In genomic region chr20:14919473-14920157, GRCh38 we compare ENCODE assay signal across 8 cellular contexts.
DNase-seq lines count a peak whose midpoint lies in the region; ATAC-seq and TF ChIP-seq lines count a peak whose summit lies in the region.

No MANE protein-coding gene starts in this region.

- intact Hi-C loops in activated T-helper 1 cell treated with anti-CD3 and anti-CD28 coated beads, Interleukin-12 subunit alpha, Interleukin-12 subunit beta, Interleukin-2, Interleukin-4 antibody, amounts not matched to agents 30 ng/mL and 10 ng/mL and 1 ng/mL, durations not matched to agents 14 hours and 24 hours and 36 hours (cut with micrococcal nuclease): no loop called here

- TF ChIP-seq EP300 in Ishikawa (IDR thresholded peaks at IDR 0.05; ENCODE audit: borderline replicate concordance): no peak

- no peak overlapping the region for H3K27ac Mint-ChIP-seq in activated CD4-positive, alpha-beta T cell treated with anti-CD3 and anti-CD28 coated beads, Interleukin-2, amount 10 ng/mL, durations not matched to agents 7 days and 5 days
- no peak overlapping the region for H3K27ac Mint-ChIP-seq in activated T-helper 1 cell treated with anti-CD3 and anti-CD28 coated beads, Interleukin-12 subunit alpha, Interleukin-12 subunit beta, Interleukin-2, Interleukin-4 antibody, amounts not matched to agents 30 ng/mL and 10 ng/mL and 1 ng/mL, durations not matched to agents 14 hours and 24 hours and 36 hours

- CTCF ChIA-PET in activated CD4-positive, alpha-beta T cell treated with anti-CD3 and anti-CD28 coated beads, Interleukin-2, amount 10 ng/mL, durations not matched to agents 7 days and 5 days (lab: Charles Lee): no interaction called here

- H3K4me1 Mint-ChIP-seq in activated CD4-positive, alpha-beta T cell treated with anti-CD3 and anti-CD28 coated beads, Interleukin-2, amount 10 ng/mL, durations not matched to agents 7 days and 5 days: no peaks in the 10 kb centered on the region
- no peaks in the 10 kb centered on the region for H3K4me1 Mint-ChIP-seq in activated T-helper 1 cell treated with anti-CD3 and anti-CD28 coated beads, Interleukin-12 subunit alpha, Interleukin-12 subunit beta, Interleukin-2, Interleukin-4 antibody, amounts not matched to agents 30 ng/mL and 10 ng/mL and 1 ng/mL, durations not matched to agents 14 hours and 24 hours and 36 hours (ENCODE audit: low read depth)

- H3K9me3 ChIP-seq in iPS-15b (ENCODE audit: control insufficient read depth, insufficient read depth, low read length) (no peaks in the 10 kb centered on the region), skeletal muscle tissue (ENCODE audit: control insufficient read depth in 3 of 3, low read length in 3 of 3) (no peaks in the 10 kb centered on the region)

- ATAC-seq in HG02610 (IDR thresholded peaks at IDR 0.05; ENCODE audit: unreplicated experiment): no peak
- ATAC-seq in HG02678 (IDR thresholded peaks at IDR 0.05; ENCODE audit: unreplicated experiment): no peak

- H3K9ac ChIP-seq in iPS-15b (ENCODE audit: low read depth, low read length) (no peak overlapping the region), skeletal muscle tissue (ENCODE audit: low read depth in 1 of 3, low read length in 3 of 3) (no peak overlapping the region)

- TF ChIP-seq RAD21 in Ishikawa (IDR thresholded peaks at IDR 0.05; ENCODE audit: low read depth): no peak

- H3K36me3 Mint-ChIP-seq in activated CD4-positive, alpha-beta T cell treated with anti-CD3 and anti-CD28 coated beads, Interleukin-2, amount 10 ng/mL, durations not matched to agents 7 days and 5 days (ENCODE audit: low read depth): no peaks in the 10 kb centered on the region
- no peaks in the 10 kb centered on the region for H3K36me3 Mint-ChIP-seq in activated T-helper 1 cell treated with anti-CD3 and anti-CD28 coated beads, Interleukin-12 subunit alpha, Interleukin-12 subunit beta, Interleukin-2, Interleukin-4 antibody, amounts not matched to agents 30 ng/mL and 10 ng/mL and 1 ng/mL, durations not matched to agents 14 hours and 24 hours and 36 hours (ENCODE audit: low read depth)

- H3K27ac ChIP-seq in skeletal muscle tissue (ENCODE audit: low read depth, low read length): peak overlapping the region; percentile 8

- DNase-seq in SW480 (ENCODE audit: low spot score): peak; percentile 18
- no peak for DNase-seq in activated CD4-positive, alpha-beta T cell treated with anti-CD3 and anti-CD28 coated beads, Interleukin-2, amount 10 ng/mL, durations not matched to agents 7 days and 5 days
- DNase-seq in activated T-helper 1 cell treated with anti-CD3 and anti-CD28 coated beads, Interleukin-12 subunit alpha, Interleukin-12 subunit beta, Interleukin-2, Interleukin-4 antibody, amounts not matched to agents 30 ng/mL and 10 ng/mL and 1 ng/mL, durations not matched to agents 14 hours and 24 hours and 36 hours (ENCODE audit: low spot score): no peak

- no peaks in the 10 kb centered on the region for H3K9me3 Mint-ChIP-seq in activated CD4-positive, alpha-beta T cell treated with anti-CD3 and anti-CD28 coated beads, Interleukin-2, amount 10 ng/mL, durations not matched to agents 7 days and 5 days
- peaks cover 14% of the 10 kb centered on the region for H3K9me3 Mint-ChIP-seq in activated T-helper 1 cell treated with anti-CD3 and anti-CD28 coated beads, Interleukin-12 subunit alpha, Interleukin-12 subunit beta, Interleukin-2, Interleukin-4 antibody, amounts not matched to agents 30 ng/mL and 10 ng/mL and 1 ng/mL, durations not matched to agents 14 hours and 24 hours and 36 hours

- POLR2A ChIA-PET in activated CD4-positive, alpha-beta T cell treated with anti-CD3 and anti-CD28 coated beads, Interleukin-2, amount 10 ng/mL, durations not matched to agents 7 days and 5 days (lab: Charles Lee): no interaction called here

- no peaks in the 10 kb centered on the region for H3K27me3 Mint-ChIP-seq in activated CD4-positive, alpha-beta T cell treated with anti-CD3 and anti-CD28 coated beads, Interleukin-2, amount 10 ng/mL, durations not matched to agents 7 days and 5 days
- no peaks in the 10 kb centered on the region for H3K27me3 Mint-ChIP-seq in activated T-helper 1 cell treated with anti-CD3 and anti-CD28 coated beads, Interleukin-12 subunit alpha, Interleukin-12 subunit beta, Interleukin-2, Interleukin-4 antibody, amounts not matched to agents 30 ng/mL and 10 ng/mL and 1 ng/mL, durations not matched to agents 14 hours and 24 hours and 36 hours (ENCODE audit: insufficient read depth)

- no peak overlapping the region for H3K4me3 Mint-ChIP-seq in activated CD4-positive, alpha-beta T cell treated with anti-CD3 and anti-CD28 coated beads, Interleukin-2, amount 10 ng/mL, durations not matched to agents 7 days and 5 days
- no peak overlapping the region for H3K4me3 Mint-ChIP-seq in activated T-helper 1 cell treated with anti-CD3 and anti-CD28 coated beads, Interleukin-12 subunit alpha, Interleukin-12 subunit beta, Interleukin-2, Interleukin-4 antibody, amounts not matched to agents 30 ng/mL and 10 ng/mL and 1 ng/mL, durations not matched to agents 14 hours and 24 hours and 36 hours

- H3K27me3 ChIP-seq in iPS-15b (ENCODE audit: control insufficient read depth, insufficient read depth, low read length): no peaks in the 10 kb centered on the region
- no peaks in the 10 kb centered on the region for H3K27me3 ChIP-seq in skeletal muscle tissue (ENCODE audit: control insufficient read depth in 3 of 3, insufficient read depth in 3 of 3, low read length in 3 of 3)

- H3K4me3 ChIP-seq in iPS-15b (ENCODE audit: low read depth, low read length) (peak overlapping the region; percentile 4), skeletal muscle tissue (ENCODE audit: low read length in 3 of 3) (peak overlapping the region in 1 of 3 donors; percentile 47)

- H3K36me3 ChIP-seq in iPS-15b (ENCODE audit: control insufficient read depth, insufficient read depth, low read length) (no peaks in the 10 kb centered on the region), skeletal muscle tissue (ENCODE audit: control insufficient read depth in 3 of 3, insufficient read depth in 3 of 3, low read length in 3 of 3) (no peaks in the 10 kb centered on the region)

- H3K4me1 ChIP-seq in iPS-15b (ENCODE audit: control insufficient read depth, insufficient read depth, low read length) (peaks cover 22% of the 10 kb centered on the region), skeletal muscle tissue (ENCODE audit: control insufficient read depth in 3 of 3, insufficient read depth in 3 of 3, low read length in 3 of 3) (peaks cover 4 to 15% (median 6%) of the 10 kb centered on the region in 3 donors)

TF ChIP-seq in Ishikawa, 13 proteins besides CTCF, POLR2A, EP300 and RAD21:
- TF ChIP-seq TCF12 (IDR thresholded peaks at IDR 0.05; ENCODE audit: low read depth) (0 out of 2 replicates have a peak, but pooled peaks have one; percentile 15), CEBPB (IDR thresholded peaks at IDR 0.05) (no peak)
- TF ChIP-seq, protein P1, sequence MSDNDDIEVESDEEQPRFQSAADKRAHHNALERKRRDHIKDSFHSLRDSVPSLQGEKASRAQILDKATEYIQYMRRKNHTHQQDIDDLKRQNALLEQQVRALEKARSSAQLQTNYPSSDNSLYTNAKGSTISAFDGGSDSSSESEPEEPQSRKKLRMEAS (IDR thresholded peaks at IDR 0.05): no peak
